ENCODE assay signal across 17 cellular contexts in the genomic region with DNA sequence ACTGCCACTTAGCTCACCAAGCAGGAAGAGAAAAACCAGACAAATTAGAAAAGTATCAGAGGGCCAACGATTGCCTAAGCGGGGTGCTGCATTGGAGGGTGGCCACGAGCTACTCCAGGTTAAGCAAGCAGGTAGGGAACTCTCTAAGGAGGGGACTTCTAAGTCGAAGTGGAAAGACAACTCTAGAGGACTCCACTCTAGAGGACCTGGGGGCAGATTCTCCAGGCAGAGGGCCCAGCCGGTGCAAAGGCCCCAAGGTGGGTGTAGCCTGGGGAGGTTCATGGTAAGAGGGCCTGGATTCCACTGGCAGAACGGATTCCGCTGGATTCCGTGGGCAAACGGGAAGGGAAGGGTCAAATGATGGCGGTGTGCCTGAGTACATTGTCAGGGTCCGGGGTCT. TPM values are rescaled to one million over a fixed set of nuclear protein-coding genes. Genes with fewer than 3 reads are reported as not detected.
DNase-seq lines count a peak whose midpoint lies in the region; ATAC-seq, FAIRE-seq and TF ChIP-seq lines count a peak whose summit lies in the region.
"Had no signal": no experiment of that assay in that cellular context is flagged by ENCODE, and none has a peak within 500 bp of the region (broad histone marks: within the 10 kb centered on the region; RNA-seq: fewer than 3 reads in every experiment).

No MANE protein-coding gene starts in this region.

- TF ChIP-seq EP300 in stomach (IDR thresholded peaks at IDR 0.05): no peak

- H3K4me1 ChIP-seq in OCI-LY1 (ENCODE audit: insufficient read depth, low read length, severe bottlenecking) (peaks cover 28% of the 10 kb centered on the region), stomach (peaks cover 0 to 8% (median 2%) of the 10 kb centered on the region in 4 donors)
- H3K4me1 ChIP-seq: adrenal gland had no signal

- no TSS peak for BruUV-seq in MCF 10A (replicated peaks; lab: Mats Ljungman, UMichigan)

- intact Hi-C loops in MCF 10A (cut with micrococcal nuclease) (no loop called here), stomach (cut with DNase I; ENCODE audit: low total_unique reads) (no loop called here)

- no peaks in the 10 kb centered on the region for H3F3A ChIP-seq in OCI-LY1 (ENCODE audit: insufficient read depth, low read length)

- DNase-seq in MCF 10A (ENCODE audit: unreplicated experiment): no peak
- DNase-seq in mesenteric fat pad (ENCODE audit: low spot score): peak; percentile 53
- DNase-seq in stomach: peak; percentile 20
- no peak for DNase-seq in T-helper 9 cell
- DNase-seq in GM19239 (ENCODE audit: insufficient read length, low spot score): no peak
- DNase-seq: NCI-H2081; NCI-H69; retina; stimulated activated CD4-positive, alpha-beta T cell treated with anti-CD3 and anti-CD28 coated beads, Interleukin-4, amount 100 ng/mL, for 24 hours; T-helper 1 cell had no signal

- H3K4me3 Mint-ChIP-seq in MCF 10A (ENCODE audit: unreplicated experiment): no peak overlapping the region
- H3K4me3 Mint-ChIP-seq: GM23338 had no signal

- no peaks in the 10 kb centered on the region for H3K9me2 ChIP-seq in OCI-LY1 (ENCODE audit: low read depth, low read length)

- H3K4me1 Mint-ChIP-seq in MCF 10A (ENCODE audit: insufficient read depth, unreplicated experiment): peaks cover 10% of the 10 kb centered on the region

- no peaks in the 10 kb centered on the region for H3K27me3 ChIP-seq in OCI-LY1 (ENCODE audit: insufficient read depth, low read length)
- H3K27me3 ChIP-seq in stomach: no peaks in the 10 kb centered on the region
- H3K27me3 ChIP-seq: adrenal gland had no signal

- H3K9me3 ChIP-seq in OCI-LY1 (ENCODE audit: low read length) (no peaks in the 10 kb centered on the region), stomach (no peaks in the 10 kb centered on the region)
- H3K9me3 ChIP-seq: adrenal gland had no signal

- no peaks in the 10 kb centered on the region for H3K36me3 Mint-ChIP-seq in MCF 10A (ENCODE audit: insufficient read depth, unreplicated experiment)

- peak overlapping the region; percentile 8 for H3K27ac Mint-ChIP-seq in MCF 10A (ENCODE audit: low read depth, unreplicated experiment)
- H3K27ac Mint-ChIP-seq: GM23338 had no signal

- H2AFZ ChIP-seq in OCI-LY1 (ENCODE audit: low read length): 0 out of 2 replicates have a peak overlapping the region, but pooled peaks have one; percentile 33
- H2AFZ ChIP-seq: GM23338 had no signal

- FAIRE-seq in GM19239 (lab: Jason Lieb, UNC): no peak
- FAIRE-seq: islet of Langerhans had no signal

- no peak overlapping the region for H3K4me2 ChIP-seq in OCI-LY1 (ENCODE audit: low read length)
- H3K4me2 ChIP-seq: GM23338 had no signal

- POLR2A ChIA-PET in MCF 10A (lab: Yijun Ruan, JAX): no interaction called here

- no peak for TF ChIP-seq POLR2A in stomach (IDR thresholded peaks at IDR 0.05)

- H3K36me3 ChIP-seq in OCI-LY1 (ENCODE audit: insufficient read depth, low read length) (no peaks in the 10 kb centered on the region), stomach (no peaks in the 10 kb centered on the region)
- H3K36me3 ChIP-seq: adrenal gland had no signal

- H3K4me3 ChIP-seq in OCI-LY1 (ENCODE audit: low read depth, low read length, poor library complexity, severe bottlenecking) (no peak overlapping the region), stomach (no peak overlapping the region)
- H3K4me3 ChIP-seq: adrenal gland, GM23338 had no signal

- no peak for TF ChIP-seq CTCF in OCI-LY1 (IDR thresholded peaks at IDR 0.05; ENCODE audit: low read length)
- no peak for TF ChIP-seq CTCF in MCF 10A (IDR thresholded peaks at IDR 0.05; ENCODE audit: unreplicated experiment)
- TF ChIP-seq CTCF in stomach (IDR thresholded peaks at IDR 0.05): no peak

- WGBS in stomach, 5 donors: 87 to 91% (median 91%) methylated on average over 11 of the region's 11 CpGs

- H3K79me2 ChIP-seq in OCI-LY1 (ENCODE audit: insufficient read depth, low read length): no peaks in the 10 kb centered on the region

- CTCF ChIA-PET in MCF 10A (lab: Yijun Ruan, JAX): no interaction called here

- H3K27me3 Mint-ChIP-seq in MCF 10A (ENCODE audit: insufficient read depth, unreplicated experiment): no peaks in the 10 kb centered on the region

- H4K20me1 ChIP-seq in OCI-LY1 (ENCODE audit: insufficient read depth, low read length): no peaks in the 10 kb centered on the region

- no peaks in the 10 kb centered on the region for H3K9me3 Mint-ChIP-seq in MCF 10A (ENCODE audit: unreplicated experiment)
- H3K9me3 Mint-ChIP-seq: GM23338 had no signal

- no peak for ATAC-seq in GM18517 (IDR thresholded peaks at IDR 0.05; ENCODE audit: unreplicated experiment)
- ATAC-seq: activated CD4-positive, CD25-positive, alpha-beta regulatory T cell treated with anti-CD3 and anti-CD28 coated beads, Interleukin-2, amount 50 U/mL, for 24 hours; GM23338 had no signal

- H3K27ac ChIP-seq in OCI-LY1 (ENCODE audit: low read depth, low read length, poor library complexity, severe bottlenecking): no peak overlapping the region
- no peak overlapping the region for H3K27ac ChIP-seq in stomach
- H3K27ac ChIP-seq: C4-2B had no signal

- H3K9ac ChIP-seq in OCI-LY1 (ENCODE audit: low read length): no peak overlapping the region

RNA-seq across cellular contexts. Expression of a gene that starts 12.7 kb away (rescaled TPM):
- total RNA-seq in MCF 10A (2022): 0.07 and 0.14 TPM in 2 replicates
- total RNA-seq in mesenteric fat pad: 5.3 TPM
- 1 to 10 TPM in 4 of 5 donors, not detected in 1; 2.0 to 5.1 (median 3.5) TPM for total RNA-seq in stomach
- polyA plus RNA-seq in stomach: 1 to 10 TPM in 1 of 3 donors, under 1 TPM in 2; 0.40 to 1.2 (median 0.50) TPM
- total RNA-seq: GM23338 had no signal

Comparison
In these comparisons a context has a peak if more than half of its experiments do, and no peak if none do; other contexts are left out.
1. DNase-seq: peak in mesenteric fat pad (single experiment) and stomach (single experiment); none in MCF 10A (single experiment), T-helper 9 cell (single experiment) and GM19239 (single experiment).